In the genomic region with DNA sequence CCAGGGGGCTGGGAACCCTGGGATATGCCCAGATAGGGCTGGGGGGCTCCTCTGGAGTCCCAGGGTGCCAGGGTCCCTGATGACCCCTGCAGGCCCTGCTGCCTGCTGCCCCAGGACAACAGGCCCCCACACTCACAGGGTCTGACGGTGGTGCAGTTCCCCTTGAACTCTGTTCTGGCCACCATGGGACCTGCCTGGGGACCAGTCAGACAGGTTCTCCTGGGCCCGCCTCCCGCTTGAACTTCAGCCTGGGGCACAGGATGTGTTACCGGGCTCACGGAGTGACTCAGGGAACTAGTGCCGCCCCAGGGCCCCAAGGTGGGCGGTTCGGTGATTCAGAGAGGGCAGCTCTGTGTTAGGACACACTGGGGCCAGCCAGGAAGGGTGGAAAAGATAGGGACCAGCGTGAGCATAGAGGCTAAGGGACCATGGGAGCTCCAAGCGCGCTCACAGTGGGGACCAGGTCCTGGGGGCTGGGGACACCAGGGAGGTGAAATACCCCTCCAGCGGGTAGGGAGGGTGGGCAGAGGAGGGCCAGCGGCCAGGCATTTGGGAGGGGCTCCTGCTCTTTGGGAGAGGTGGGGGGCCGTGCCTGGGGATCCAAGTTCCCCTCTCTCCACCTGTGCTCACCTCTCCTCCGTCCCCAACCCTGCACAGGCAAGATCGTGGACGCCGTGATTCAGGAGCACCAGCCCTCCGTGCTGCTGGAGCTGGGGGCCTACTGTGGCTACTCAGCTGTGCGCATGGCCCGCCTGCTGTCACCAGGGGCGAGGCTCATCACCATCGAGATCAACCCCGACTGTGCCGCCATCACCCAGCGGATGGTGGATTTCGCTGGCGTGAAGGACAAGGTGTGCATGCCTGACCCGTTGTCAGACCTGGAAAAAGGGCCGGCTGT, we compare ENCODE assay signal across 1 cellular context.
A peak's percentile ranks its signal among the peaks of the same experiment; 100 is the strongest.
TF ChIP-seq lines count a peak whose summit lies in the region.

No MANE protein-coding gene starts in this region.

TF ChIP-seq in K562, 482 proteins besides CTCF, POLR2A, EP300 and RAD21 (continued from another document and continues in another):
- TF ChIP-seq, protein P1, sequence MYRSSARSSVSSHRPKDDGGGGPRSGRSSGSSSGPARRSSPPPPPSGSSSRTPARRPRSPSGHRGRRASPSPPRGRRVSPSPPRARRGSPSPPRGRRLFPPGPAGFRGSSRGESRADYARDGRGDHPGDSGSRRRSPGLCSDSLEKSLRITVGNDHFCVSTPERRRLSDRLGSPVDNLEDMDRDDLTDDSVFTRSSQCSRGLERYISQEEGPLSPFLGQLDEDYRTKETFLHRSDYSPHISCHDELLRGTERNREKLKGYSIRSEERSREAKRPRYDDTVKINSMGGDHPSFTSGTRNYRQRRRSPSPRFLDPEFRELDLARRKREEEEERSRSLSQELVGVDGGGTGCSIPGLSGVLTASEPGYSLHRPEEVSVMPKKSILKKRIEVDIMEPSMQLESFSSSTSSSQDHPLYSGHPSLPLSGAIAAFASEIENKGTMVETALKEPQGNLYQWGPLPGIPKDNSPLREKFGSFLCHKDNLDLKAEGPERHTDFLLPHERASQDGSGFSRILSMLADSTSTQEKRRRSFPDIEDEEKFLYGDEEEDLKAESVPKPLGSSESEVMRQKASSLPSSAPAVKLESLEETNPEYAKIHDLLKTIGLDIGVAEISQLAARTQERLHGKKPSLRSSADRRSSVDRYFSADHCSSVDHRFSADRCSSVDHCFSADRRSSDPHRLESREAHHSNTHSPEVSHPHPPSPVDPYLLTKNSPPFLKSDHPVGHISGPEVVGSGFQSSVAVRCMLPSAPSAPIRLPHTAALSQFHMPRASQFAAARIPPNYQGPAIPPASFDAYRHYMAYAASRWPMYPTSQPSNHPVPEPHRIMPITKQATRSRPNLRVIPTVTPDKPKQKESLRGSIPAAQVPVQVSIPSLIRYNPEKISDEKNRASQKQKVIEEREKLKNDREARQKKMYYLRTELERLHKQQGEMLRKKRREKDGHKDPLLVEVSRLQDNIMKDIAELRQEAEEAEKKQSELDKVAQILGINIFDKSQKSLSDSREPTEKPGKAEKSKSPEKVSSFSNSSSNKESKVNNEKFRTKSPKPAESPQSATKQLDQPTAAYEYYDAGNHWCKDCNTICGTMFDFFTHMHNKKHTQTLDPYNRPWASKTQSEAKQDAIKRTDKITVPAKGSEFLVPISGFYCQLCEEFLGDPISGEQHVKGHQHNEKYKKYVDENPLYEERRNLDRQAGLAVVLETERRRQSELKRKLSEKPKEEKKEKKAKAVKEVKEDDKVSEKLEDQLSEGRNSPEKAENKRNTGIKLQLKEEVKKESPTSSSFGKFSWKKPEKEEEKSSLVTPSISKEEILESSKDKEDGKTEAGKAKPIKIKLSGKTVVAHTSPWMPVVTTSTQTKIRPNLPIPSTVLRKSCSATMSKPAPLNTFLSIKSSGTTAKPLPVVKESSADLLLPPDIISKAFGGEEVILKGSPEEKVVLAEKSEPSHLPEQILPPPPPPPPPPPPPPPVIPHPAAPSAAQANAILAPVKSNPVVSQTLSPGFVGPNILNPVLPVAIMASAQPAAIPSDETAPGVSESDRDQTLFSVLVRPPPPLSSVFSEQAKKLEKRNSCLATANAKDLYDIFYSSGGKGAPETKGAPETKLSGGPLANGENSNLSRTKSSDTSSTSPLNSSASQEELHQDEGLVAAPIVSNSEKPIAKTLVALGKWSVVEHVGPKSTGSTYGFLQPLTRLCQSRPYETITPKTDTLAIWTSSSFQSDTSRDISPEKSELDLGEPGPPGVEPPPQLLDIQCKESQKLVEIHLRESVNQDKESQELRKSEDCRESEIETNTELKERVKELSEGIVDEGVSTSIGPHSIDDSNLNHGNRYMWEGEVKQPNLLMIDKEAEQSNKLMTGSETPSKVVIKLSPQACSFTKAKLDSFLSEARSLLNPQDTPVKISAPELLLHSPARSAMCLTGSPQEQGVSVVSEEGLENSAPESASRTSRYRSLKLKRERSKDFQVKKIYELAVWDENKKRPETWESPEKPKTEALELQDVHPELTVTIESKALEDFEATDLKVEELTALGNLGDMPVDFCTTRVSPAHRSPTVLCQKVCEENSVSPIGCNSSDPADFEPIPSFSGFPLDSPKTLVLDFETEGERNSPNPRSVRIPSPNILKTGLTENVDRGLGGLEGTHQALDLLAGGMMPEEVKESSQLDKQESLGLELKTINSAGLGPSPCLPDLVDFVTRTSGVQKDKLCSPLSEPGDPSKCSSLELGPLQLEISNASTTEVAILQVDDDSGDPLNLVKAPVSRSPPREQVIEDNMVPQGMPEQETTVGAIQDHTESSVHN (IDR thresholded peaks at IDR 0.05; ENCODE audit: borderline replicate concordance in 1 of 2, low read depth in 1 of 2): no peak
- TF ChIP-seq, protein P2, sequence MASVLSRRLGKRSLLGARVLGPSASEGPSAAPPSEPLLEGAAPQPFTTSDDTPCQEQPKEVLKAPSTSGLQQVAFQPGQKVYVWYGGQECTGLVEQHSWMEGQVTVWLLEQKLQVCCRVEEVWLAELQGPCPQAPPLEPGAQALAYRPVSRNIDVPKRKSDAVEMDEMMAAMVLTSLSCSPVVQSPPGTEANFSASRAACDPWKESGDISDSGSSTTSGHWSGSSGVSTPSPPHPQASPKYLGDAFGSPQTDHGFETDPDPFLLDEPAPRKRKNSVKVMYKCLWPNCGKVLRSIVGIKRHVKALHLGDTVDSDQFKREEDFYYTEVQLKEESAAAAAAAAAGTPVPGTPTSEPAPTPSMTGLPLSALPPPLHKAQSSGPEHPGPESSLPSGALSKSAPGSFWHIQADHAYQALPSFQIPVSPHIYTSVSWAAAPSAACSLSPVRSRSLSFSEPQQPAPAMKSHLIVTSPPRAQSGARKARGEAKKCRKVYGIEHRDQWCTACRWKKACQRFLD (CRISPR knock-in tag; IDR thresholded peaks at IDR 0.05): no peak
- TF ChIP-seq ZNF436 (CRISPR knock-in tag; IDR thresholded peaks at IDR 0.05) (peak; percentile 18; the same call in 1 of the 2 replicates), HIVEP1 (CRISPR knock-in tag; IDR thresholded peaks at IDR 0.05) (0 out of 2 replicates have a peak, but pooled peaks have one; percentile 37), HNRNPK (IDR thresholded peaks at IDR 0.05; ENCODE audit: low read depth, low read length, poor library complexity, severe bottlenecking) (no peak), CHD4 (IDR thresholded peaks at IDR 0.05; ENCODE audit: insufficient read depth, insufficient replicate concordance, low read depth, low read length, poor library complexity, severe bottlenecking) (no peak), JUNB (CRISPR knock-in tag; conservative IDR thresholded peaks at IDR 0.05) (peak; percentile 53; the same call in 1 of the 2 replicates), ZEB2 (IDR thresholded peaks at IDR 0.05) (no peak), HDAC6 (IDR thresholded peaks at IDR 0.05; ENCODE audit: low read depth, low read length) (no peak), ZC3H4 (CRISPR knock-in tag; IDR thresholded peaks at IDR 0.05; ENCODE audit: borderline replicate concordance) (no peak), HNRNPUL1 (IDR thresholded peaks at IDR 0.05; ENCODE audit: low read length) (peak; percentile 72; the same call in 1 of the 2 replicates), YY1 (IDR thresholded peaks at IDR 0.05; ENCODE audit: borderline replicate concordance in 1 of 3, control insufficient read depth in 1 of 3, extremely low read depth in 1 of 3, insufficient read depth in 3 of 3, insufficient read length in 1 of 3, insufficient replicate concordance in 2 of 3, low read depth in 1 of 3, low read length in 2 of 3) (no peak), SMAD4 (CRISPR knock-in tag; conservative IDR thresholded peaks at IDR 0.05) (no peak), JUND (IDR thresholded peaks at IDR 0.05; ENCODE audit: borderline replicate concordance, low read depth, low read length) (no peak), JUND (tag; IDR thresholded peaks at IDR 0.05; ENCODE audit: borderline replicate concordance, low read depth, low read length) (no peak), EGR1 (conservative IDR thresholded peaks at IDR 0.05) (0 out of 2 replicates have a peak, but pooled peaks have one; percentile 26), MBD2 (IDR thresholded peaks at IDR 0.05; ENCODE audit: borderline replicate concordance, low read depth) (no peak; the same call in 1 of the 2 replicates), ZNF316 (IDR thresholded peaks at IDR 0.05) (no peak), CEBPG (CRISPR knock-in tag; IDR thresholded peaks at IDR 0.05) (no peak), CEBPG (tag; conservative IDR thresholded peaks at IDR 0.05 in 1 of 2, IDR thresholded peaks at IDR 0.05 in 1 of 2) (no peak), ZSCAN29 (IDR thresholded peaks at IDR 0.05) (0 out of 2 replicates have a peak, but pooled peaks have one; percentile 42), ZNF830 (CRISPR knock-in tag; IDR thresholded peaks at IDR 0.05) (no peak; the same call in 1 of the 2 replicates), ZBTB7A (IDR thresholded peaks at IDR 0.05; ENCODE audit: borderline replicate concordance, control insufficient read depth, low read depth, low read length) (0 out of 2 replicates have a peak, but pooled peaks have one; percentile 43), ZNF408 (CRISPR knock-in tag; IDR thresholded peaks at IDR 0.05; ENCODE audit: low read depth) (no peak), CAMTA2 (CRISPR knock-in tag; conservative IDR thresholded peaks at IDR 0.05) (no peak)
- TF ChIP-seq, protein P3, sequence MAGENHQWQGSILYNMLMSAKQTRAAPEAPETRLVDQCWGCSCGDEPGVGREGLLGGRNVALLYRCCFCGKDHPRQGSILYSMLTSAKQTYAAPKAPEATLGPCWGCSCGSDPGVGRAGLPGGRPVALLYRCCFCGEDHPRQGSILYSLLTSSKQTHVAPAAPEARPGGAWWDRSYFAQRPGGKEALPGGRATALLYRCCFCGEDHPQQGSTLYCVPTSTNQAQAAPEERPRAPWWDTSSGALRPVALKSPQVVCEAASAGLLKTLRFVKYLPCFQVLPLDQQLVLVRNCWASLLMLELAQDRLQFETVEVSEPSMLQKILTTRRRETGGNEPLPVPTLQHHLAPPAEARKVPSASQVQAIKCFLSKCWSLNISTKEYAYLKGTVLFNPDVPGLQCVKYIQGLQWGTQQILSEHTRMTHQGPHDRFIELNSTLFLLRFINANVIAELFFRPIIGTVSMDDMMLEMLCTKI (IDR thresholded peaks at IDR 0.05; ENCODE audit: partially characterized antibody): no peak
- TF ChIP-seq, protein P4, sequence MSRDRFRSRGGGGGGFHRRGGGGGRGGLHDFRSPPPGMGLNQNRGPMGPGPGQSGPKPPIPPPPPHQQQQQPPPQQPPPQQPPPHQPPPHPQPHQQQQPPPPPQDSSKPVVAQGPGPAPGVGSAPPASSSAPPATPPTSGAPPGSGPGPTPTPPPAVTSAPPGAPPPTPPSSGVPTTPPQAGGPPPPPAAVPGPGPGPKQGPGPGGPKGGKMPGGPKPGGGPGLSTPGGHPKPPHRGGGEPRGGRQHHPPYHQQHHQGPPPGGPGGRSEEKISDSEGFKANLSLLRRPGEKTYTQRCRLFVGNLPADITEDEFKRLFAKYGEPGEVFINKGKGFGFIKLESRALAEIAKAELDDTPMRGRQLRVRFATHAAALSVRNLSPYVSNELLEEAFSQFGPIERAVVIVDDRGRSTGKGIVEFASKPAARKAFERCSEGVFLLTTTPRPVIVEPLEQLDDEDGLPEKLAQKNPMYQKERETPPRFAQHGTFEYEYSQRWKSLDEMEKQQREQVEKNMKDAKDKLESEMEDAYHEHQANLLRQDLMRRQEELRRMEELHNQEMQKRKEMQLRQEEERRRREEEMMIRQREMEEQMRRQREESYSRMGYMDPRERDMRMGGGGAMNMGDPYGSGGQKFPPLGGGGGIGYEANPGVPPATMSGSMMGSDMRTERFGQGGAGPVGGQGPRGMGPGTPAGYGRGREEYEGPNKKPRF (IDR thresholded peaks at IDR 0.05; ENCODE audit: low read depth, low read length): no peak
- TF ChIP-seq, protein P5, sequence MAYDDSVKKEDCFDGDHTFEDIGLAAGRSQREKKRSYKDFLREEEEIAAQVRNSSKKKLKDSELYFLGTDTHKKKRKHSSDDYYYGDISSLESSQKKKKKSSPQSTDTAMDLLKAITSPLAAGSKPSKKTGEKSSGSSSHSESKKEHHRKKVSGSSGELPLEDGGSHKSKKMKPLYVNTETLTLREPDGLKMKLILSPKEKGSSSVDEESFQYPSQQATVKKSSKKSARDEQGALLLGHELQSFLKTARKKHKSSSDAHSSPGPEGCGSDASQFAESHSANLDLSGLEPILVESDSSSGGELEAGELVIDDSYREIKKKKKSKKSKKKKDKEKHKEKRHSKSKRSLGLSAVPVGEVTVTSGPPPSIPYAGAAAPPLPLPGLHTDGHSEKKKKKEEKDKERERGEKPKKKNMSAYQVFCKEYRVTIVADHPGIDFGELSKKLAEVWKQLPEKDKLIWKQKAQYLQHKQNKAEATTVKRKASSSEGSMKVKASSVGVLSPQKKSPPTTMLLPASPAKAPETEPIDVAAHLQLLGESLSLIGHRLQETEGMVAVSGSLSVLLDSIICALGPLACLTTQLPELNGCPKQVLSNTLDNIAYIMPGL (CRISPR knock-in tag; IDR thresholded peaks at IDR 0.05): no peak
- TF ChIP-seq, protein P6, sequence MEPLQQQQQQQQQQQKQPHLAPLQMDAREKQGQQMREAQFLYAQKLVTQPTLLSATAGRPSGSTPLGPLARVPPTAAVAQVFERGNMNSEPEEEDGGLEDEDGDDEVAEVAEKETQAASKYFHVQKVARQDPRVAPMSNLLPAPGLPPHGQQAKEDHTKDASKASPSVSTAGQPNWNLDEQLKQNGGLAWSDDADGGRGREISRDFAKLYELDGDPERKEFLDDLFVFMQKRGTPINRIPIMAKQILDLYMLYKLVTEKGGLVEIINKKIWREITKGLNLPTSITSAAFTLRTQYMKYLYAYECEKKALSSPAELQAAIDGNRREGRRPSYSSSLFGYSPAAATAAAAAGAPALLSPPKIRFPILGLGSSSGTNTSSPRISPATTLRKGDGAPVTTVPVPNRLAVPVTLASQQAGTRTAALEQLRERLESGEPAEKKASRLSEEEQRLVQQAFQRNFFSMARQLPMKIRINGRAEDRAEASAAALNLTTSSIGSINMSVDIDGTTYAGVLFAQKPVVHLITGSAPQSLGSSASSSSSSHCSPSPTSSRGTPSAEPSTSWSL (CRISPR knock-in tag; IDR thresholded peaks at IDR 0.05; ENCODE audit: borderline replicate concordance): 0 out of 2 replicates have a peak, but pooled peaks have one; percentile 49
- TF ChIP-seq, protein P7, sequence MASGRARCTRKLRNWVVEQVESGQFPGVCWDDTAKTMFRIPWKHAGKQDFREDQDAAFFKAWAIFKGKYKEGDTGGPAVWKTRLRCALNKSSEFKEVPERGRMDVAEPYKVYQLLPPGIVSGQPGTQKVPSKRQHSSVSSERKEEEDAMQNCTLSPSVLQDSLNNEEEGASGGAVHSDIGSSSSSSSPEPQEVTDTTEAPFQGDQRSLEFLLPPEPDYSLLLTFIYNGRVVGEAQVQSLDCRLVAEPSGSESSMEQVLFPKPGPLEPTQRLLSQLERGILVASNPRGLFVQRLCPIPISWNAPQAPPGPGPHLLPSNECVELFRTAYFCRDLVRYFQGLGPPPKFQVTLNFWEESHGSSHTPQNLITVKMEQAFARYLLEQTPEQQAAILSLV (tag; IDR thresholded peaks at IDR 0.05): no peak
- TF ChIP-seq, protein P8, sequence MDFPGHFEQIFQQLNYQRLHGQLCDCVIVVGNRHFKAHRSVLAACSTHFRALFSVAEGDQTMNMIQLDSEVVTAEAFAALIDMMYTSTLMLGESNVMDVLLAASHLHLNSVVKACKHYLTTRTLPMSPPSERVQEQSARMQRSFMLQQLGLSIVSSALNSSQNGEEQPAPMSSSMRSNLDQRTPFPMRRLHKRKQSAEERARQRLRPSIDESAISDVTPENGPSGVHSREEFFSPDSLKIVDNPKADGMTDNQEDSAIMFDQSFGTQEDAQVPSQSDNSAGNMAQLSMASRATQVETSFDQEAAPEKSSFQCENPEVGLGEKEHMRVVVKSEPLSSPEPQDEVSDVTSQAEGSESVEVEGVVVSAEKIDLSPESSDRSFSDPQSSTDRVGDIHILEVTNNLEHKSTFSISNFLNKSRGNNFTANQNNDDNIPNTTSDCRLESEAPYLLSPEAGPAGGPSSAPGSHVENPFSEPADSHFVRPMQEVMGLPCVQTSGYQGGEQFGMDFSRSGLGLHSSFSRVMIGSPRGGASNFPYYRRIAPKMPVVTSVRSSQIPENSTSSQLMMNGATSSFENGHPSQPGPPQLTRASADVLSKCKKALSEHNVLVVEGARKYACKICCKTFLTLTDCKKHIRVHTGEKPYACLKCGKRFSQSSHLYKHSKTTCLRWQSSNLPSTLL (IDR thresholded peaks at IDR 0.05): no peak
